In genomic region chr2:147227313-147227712, GRCh38 we compare ENCODE assay signal across 1 cellular context.
TF ChIP-seq lines count a peak whose summit lies in the region.

No MANE protein-coding gene starts in this region.

TF ChIP-seq in GM12878, 131 proteins besides CTCF, POLR2A, EP300 and RAD21:
- TF ChIP-seq IRF4 (IDR thresholded peaks at IDR 0.05; ENCODE audit: low read depth, low read length) (no peak), SPI1 (IDR thresholded peaks at IDR 0.05; ENCODE audit: borderline replicate concordance, insufficient read depth, low read depth, low read length) (peak; percentile 69; the same call in 1 of the 2 replicates), EED (IDR thresholded peaks at IDR 0.05; ENCODE audit: low read depth) (0 out of 2 replicates have a peak, but pooled peaks have one; percentile 15), NFIC (IDR thresholded peaks at IDR 0.05; ENCODE audit: low read depth, low read length) (0 out of 2 replicates have a peak, but pooled peaks have one; percentile 29), RAD51 (IDR thresholded peaks at IDR 0.05) (no peak), KAT2A (conservative IDR thresholded peaks at IDR 0.05; ENCODE audit: control insufficient read depth, low read depth, low read length) (no peak)
